In genomic region chr1:181129771-181130606, GRCh38 we compare ENCODE assay signal across 15 cellular contexts. TPM values are rescaled to one million over a fixed set of nuclear protein-coding genes. Genes with fewer than 3 reads are reported as not detected.
A peak's percentile ranks its signal among the peaks of the same experiment; 100 is the strongest.
DNase-seq lines count a peak whose midpoint lies in the region; ATAC-seq and TF ChIP-seq lines count a peak whose summit lies in the region.
"Had no signal": no experiment of that assay in that cellular context is flagged by ENCODE, and none has a peak within 500 bp of the region (broad histone marks: within the 10 kb centered on the region; RNA-seq: fewer than 3 reads in every experiment).

No MANE protein-coding gene starts in this region.

- in situ Hi-C loops in GM13976 (cut with MboI; ENCODE audit: low sequenced_read_pairs, unreplicated experiment): no loop called here

- no peak overlapping the region for H3K4me3 ChIP-seq in BLaER1
- H3K4me3 ChIP-seq in NT2/D1 (ENCODE audit: insufficient read length, low read depth): no peak overlapping the region
- H3K4me3 ChIP-seq in fibroblast of villous mesenchyme (ENCODE audit: low read depth, low read length): no peak overlapping the region
- H3K4me3 ChIP-seq: cardiac muscle cell had no signal

- H3K27ac ChIP-seq in BLaER1: peak overlapping the region; percentile 93
- H3K27ac ChIP-seq: cardiac muscle cell had no signal

- H3K4me2 ChIP-seq in BLaER1: peak overlapping the region; percentile 92

- H3K9me3 ChIP-seq in BLaER1 (no peaks in the 10 kb centered on the region), NT2/D1 (ENCODE audit: insufficient read depth, low read length) (no peaks in the 10 kb centered on the region)

- TF ChIP-seq CTCF in GM13976 (IDR thresholded peaks at IDR 0.05; ENCODE audit: borderline replicate concordance, control extremely low read depth, extremely low read depth, insufficient read depth, missing control alignments) (no peak), fibroblast of villous mesenchyme (IDR thresholded peaks at IDR 0.05; ENCODE audit: insufficient read depth, low read depth, low read length) (no peak)

- H3K4me1 ChIP-seq in BLaER1: peaks cover 85% of the 10 kb centered on the region
- peaks cover 44% of the 10 kb centered on the region for H3K4me1 ChIP-seq in NT2/D1 (ENCODE audit: insufficient read depth, insufficient read length)

- no peak for ATAC-seq in GM19023 (IDR thresholded peaks at IDR 0.05; ENCODE audit: unreplicated experiment)
- no peak for ATAC-seq in GM21723 (IDR thresholded peaks at IDR 0.05; ENCODE audit: unreplicated experiment)
- ATAC-seq: activated CD8-positive, alpha-beta memory T cell treated with anti-CD3 and anti-CD28 coated beads, Interleukin-2, amount 10 ng/mL, durations not matched to agents 7 days and 5 days had no signal

- peak; percentile 64 for DNase-seq in GM13976 (ENCODE audit: low spot score)
- no peak for DNase-seq in NT2/D1 (ENCODE audit: low read depth, low spot score)
- DNase-seq in fibroblast of villous mesenchyme (ENCODE audit: low read depth): peak; percentile 59
- no peak for DNase-seq in activated CD4-positive, alpha-beta T cell treated with anti-CD3 and anti-CD28 coated beads, Interleukin-2, amount 50 U/mL, for 4 hours
- no peak for DNase-seq in occipital lobe (lab: John Stamatoyannopoulos, UW)
- DNase-seq: activated CD8-positive, alpha-beta memory T cell treated with anti-CD3 and anti-CD28 coated beads, Interleukin-2, amount 10 ng/mL, durations not matched to agents 7 days and 5 days; activated naive CD4-positive, alpha-beta T cell treated with anti-CD3 and anti-CD28 coated beads for 36 hours; natural killer cell; stimulated activated CD4-positive, alpha-beta T cell treated with anti-CD3 and anti-CD28 coated beads, Interleukin-4, amount 100 ng/mL, for 1 hour; stimulated activated naive CD8-positive, alpha-beta T cell treated with anti-CD3 and anti-CD28 coated beads, Interleukin-15, Interleukin-2, amounts not matched to agents 100 U/mL and 50 U/mL, for 24 hours; T1000 had no signal

- no peaks in the 10 kb centered on the region for H3K27me3 ChIP-seq in BLaER1
- H3K27me3 ChIP-seq in NT2/D1 (ENCODE audit: insufficient read depth, insufficient read length): no peaks in the 10 kb centered on the region
- H3K27me3 ChIP-seq: cardiac muscle cell had no signal

- no peaks in the 10 kb centered on the region for H4K20me1 ChIP-seq in BLaER1

- H3K36me3 ChIP-seq in BLaER1 (no peaks in the 10 kb centered on the region), NT2/D1 (ENCODE audit: insufficient read depth, insufficient read length, low read length) (no peaks in the 10 kb centered on the region)
- H3K36me3 ChIP-seq: cardiac muscle cell had no signal

- H3K9ac ChIP-seq in BLaER1 (no peak overlapping the region; the same call in 1 of the 2 replicates), NT2/D1 (ENCODE audit: insufficient read length, low read depth) (peak overlapping the region; percentile 7)

RNA-seq across cellular contexts. Expression of gene IER5, which starts 41.5 kb away (rescaled TPM):
- total RNA-seq in fibroblast of villous mesenchyme (31.2 and 45.3 TPM in 2 replicates), occipital lobe (29.0 TPM)

Comparison
In these comparisons a context has a peak if more than half of its experiments do, and no peak if none do; other contexts are left out.
1. DNase-seq: peak in GM13976 (single experiment) and fibroblast of villous mesenchyme (single experiment); none in NT2/D1 (single experiment), activated CD4-positive, alpha-beta T cell treated with anti-CD3 and anti-CD28 coated beads, Interleukin-2, amount 50 U/mL, for 4 hours (0 of 2) and occipital lobe (single experiment).